In genomic region chr5:113778147-113778546, GRCh38 we compare ENCODE assay signal across 27 cellular contexts.
"Had no signal": no experiment of that assay in that cellular context is flagged by ENCODE, and none has a peak within 500 bp of the region (broad histone marks: within the 10 kb centered on the region; RNA-seq: fewer than 3 reads in every experiment).

No MANE protein-coding gene starts in this region.

- H3K27ac ChIP-seq: colonic mucosa, coronary artery, dorsolateral prefrontal cortex, epithelial cell of prostate, esophagus squamous epithelium, foreskin keratinocyte, gastrocnemius medialis, gastroesophageal sphincter, heart left ventricle, heart right ventricle had no signal

- DNase-seq: colonic mucosa; cortex of kidney; dermis blood vessel endothelial cell; dorsolateral prefrontal cortex; effector CD4-positive, alpha-beta T cell; effector CD8-positive, alpha-beta T cell; effector memory CD4-positive, alpha-beta T cell; effector memory CD8-positive, alpha-beta T cell; erythroblast; esophagus squamous epithelium; foreskin fibroblast; foreskin keratinocyte; foreskin melanocyte; gastrocnemius medialis; glutamatergic neuron; head of caudate nucleus; heart left ventricle; heart right ventricle had no signal

- H3K27me3 Mint-ChIP-seq: dendritic cell treated with granulocyte-macrophage colony-stimulating factor and Interleukin-4, amounts not matched to agents 40 ng/mL and 50 ng/mL, for 4 days had no signal

- H3K27ac Mint-ChIP-seq: dendritic cell treated with granulocyte-macrophage colony-stimulating factor and Interleukin-4, amounts not matched to agents 40 ng/mL and 50 ng/mL, for 4 days; effector memory CD8-positive, alpha-beta T cell had no signal

- H3K9me3 Mint-ChIP-seq: effector memory CD8-positive, alpha-beta T cell had no signal

- FAIRE-seq: colon, endometrium, endothelial cell of umbilical vein, frontal cortex had no signal

- H3K36me3 ChIP-seq: colonic mucosa, esophagus squamous epithelium, gastrocnemius medialis, gastroesophageal sphincter, heart left ventricle, heart right ventricle had no signal

- H3K4me1 ChIP-seq: colonic mucosa, esophagus squamous epithelium, foreskin keratinocyte, gastrocnemius medialis, heart left ventricle had no signal

- H3K4me3 ChIP-seq: colonic mucosa, coronary artery, esophagus squamous epithelium, gastrocnemius medialis, gastroesophageal sphincter, heart left ventricle, heart right ventricle had no signal

- H3K4me3 Mint-ChIP-seq: dendritic cell treated with granulocyte-macrophage colony-stimulating factor and Interleukin-4, amounts not matched to agents 40 ng/mL and 50 ng/mL, for 4 days; effector memory CD8-positive, alpha-beta T cell had no signal

- ATAC-seq: effector memory CD8-positive, alpha-beta T cell; esophagus mucosa; foreskin keratinocyte; gastrocnemius medialis; gastroesophageal sphincter; heart left ventricle; heart right ventricle had no signal

- H3K9me3 ChIP-seq: colonic mucosa, esophagus squamous epithelium, gastrocnemius medialis, gastroesophageal sphincter, heart left ventricle, heart right ventricle had no signal

- H3K27me3 ChIP-seq: colonic mucosa, dorsolateral prefrontal cortex, esophagus squamous epithelium, foreskin keratinocyte, gastrocnemius medialis, gastroesophageal sphincter, heart left ventricle, heart right ventricle had no signal
